In genomic region chr12:7275482-7275881, GRCh38 we compare ENCODE assay signal across 6 cellular contexts. TPM values are rescaled to one million over a fixed set of nuclear protein-coding genes. Genes with fewer than 3 reads are reported as not detected.
"Had no signal": no experiment of that assay in that cellular context is flagged by ENCODE, and none has a peak within 500 bp of the region (broad histone marks: within the 10 kb centered on the region; RNA-seq: fewer than 3 reads in every experiment).

No MANE protein-coding gene starts in this region.

RNA-seq across cellular contexts. Expression of gene ACSM4, which starts 28.4 kb away (rescaled TPM):
- total RNA-seq: GM23248, GM23338, H1, H4, H9, HFFc6 had no signal
- polyA plus RNA-seq: GM23248, GM23338, H1 had no signal
